ENCODE assay signal across 18 cellular contexts in the genomic region with DNA sequence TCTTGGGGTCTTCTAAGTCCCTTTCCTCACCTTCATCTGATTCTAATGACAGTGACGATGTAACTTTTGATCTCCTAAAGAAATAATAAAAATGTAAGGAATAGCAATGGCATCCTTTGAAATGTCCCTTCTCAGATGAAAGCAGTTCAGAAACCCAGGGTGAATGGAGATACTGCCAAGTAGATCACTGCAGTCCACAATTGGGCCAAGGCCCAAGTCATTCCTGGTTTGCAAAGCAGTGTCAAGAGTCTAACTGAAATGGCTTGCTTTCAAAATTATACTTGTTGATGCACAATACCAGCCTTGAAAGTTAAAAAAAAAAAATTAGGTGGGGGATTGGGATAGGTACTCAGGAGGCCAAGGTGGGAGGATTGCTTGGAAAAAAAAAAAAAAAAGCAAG.
"Had no signal": no experiment of that assay in that cellular context is flagged by ENCODE, and none has a peak within 500 bp of the region (broad histone marks: within the 10 kb centered on the region; RNA-seq: fewer than 3 reads in every experiment).

No MANE protein-coding gene starts in this region.

- H3K4me3 Mint-ChIP-seq: activated B cell treated with CpG ODN at 0.5 μM for 24 hours; nephron progenitor cell; stimulated activated naive CD8-positive, alpha-beta T cell treated with anti-CD3 and anti-CD28 coated beads, Interleukin-15, Interleukin-2, amounts not matched to agents 100 ng/mL and 50 ng/mL, for 24 hours had no signal

- DNase-seq: activated B cell treated with CpG ODN at 0.5 μM for 24 hours; activated CD4-positive, alpha-beta T cell treated with anti-CD3 and anti-CD28 coated beads, Interleukin-2, amount 50 U/mL, for 4 hours; activated naive CD4-positive, alpha-beta T cell; activated T-cell treated with anti-CD3 and anti-CD28 coated beads, Interleukin-2, amount 50 U/mL, for 1 hour; central memory CD4-positive, alpha-beta T cell; foreskin melanocyte; heart right ventricle; islet precursor cell; left ventricle myocardium inferior; mesenchymal stem cell; nephron progenitor cell; sigmoid colon; stimulated activated CD4-positive, alpha-beta T cell treated with anti-CD3 and anti-CD28 coated beads, Interleukin-2, amount 100 ng/mL, for 48 hours; stimulated activated CD8-positive, alpha-beta memory T cell treated with anti-CD3 and anti-CD28 coated beads, Interleukin-4, amount 100 ng/mL, for 48 hours; T-helper 17 cell; uterus had no signal

- ATAC-seq: heart right ventricle, T-helper 17 cell had no signal

- H3K27me3 Mint-ChIP-seq: activated B cell treated with CpG ODN at 0.5 μM for 24 hours; stimulated activated naive CD8-positive, alpha-beta T cell treated with anti-CD3 and anti-CD28 coated beads, Interleukin-15, Interleukin-2, amounts not matched to agents 100 ng/mL and 50 ng/mL, for 24 hours; T-helper 17 cell had no signal

- H3K27ac Mint-ChIP-seq: activated B cell treated with CpG ODN at 0.5 μM for 24 hours, T-helper 17 cell had no signal

- H3K27me3 ChIP-seq: heart right ventricle, sigmoid colon, uterus had no signal

- H3K9me3 ChIP-seq: heart right ventricle, left ventricle myocardium inferior, sigmoid colon, thoracic aorta, uterus had no signal

- H3K4me1 ChIP-seq: uterus had no signal

- H3K27ac ChIP-seq: sigmoid colon, thoracic aorta, uterus had no signal

- H3K4me3 ChIP-seq: heart right ventricle, left ventricle myocardium inferior, sigmoid colon, thoracic aorta, uterus had no signal

- H3K9me3 Mint-ChIP-seq: activated B cell treated with CpG ODN at 0.5 μM for 24 hours; nephron progenitor cell; stimulated activated naive CD8-positive, alpha-beta T cell treated with anti-CD3 and anti-CD28 coated beads, Interleukin-15, Interleukin-2, amounts not matched to agents 100 ng/mL and 50 ng/mL, for 24 hours had no signal
